In genomic region chr22:29072193-29072978, GRCh38 we compare ENCODE assay signal across 8 cellular contexts. TPM values are rescaled to one million over a fixed set of nuclear protein-coding genes. Genes with fewer than 3 reads are reported as not detected.
DNase-seq lines count a peak whose midpoint lies in the region; ATAC-seq and TF ChIP-seq lines count a peak whose summit lies in the region.

No MANE protein-coding gene starts in this region.

- H3K9me3 ChIP-seq in breast epithelium = no peaks in the 10 kb centered on the region
- H3K9me3 ChIP-seq in skeletal muscle tissue (ENCODE audit: control insufficient read depth in 3 of 3, low read length in 3 of 3) = no peaks in the 10 kb centered on the region

- H3K36me3 ChIP-seq in breast epithelium (no peaks in the 10 kb centered on the region), skeletal muscle tissue (ENCODE audit: control insufficient read depth in 3 of 3, insufficient read depth in 3 of 3, low read length in 3 of 3) (no peaks in the 10 kb centered on the region)

- TF ChIP-seq POLR2A in breast epithelium (IDR thresholded peaks at IDR 0.05) = no peak

- H3K4me1 ChIP-seq in breast epithelium (peaks cover 6 to 7% of the 10 kb centered on the region in 2 donors), skeletal muscle tissue (ENCODE audit: control insufficient read depth in 3 of 3, insufficient read depth in 3 of 3, low read length in 3 of 3) (peaks cover 29 to 52% (median 40%) of the 10 kb centered on the region in 3 donors)

- H3K4me3 ChIP-seq in WI38 (ENCODE audit: low read depth, low read length) = peak overlapping the region; percentile 50
- H3K4me3 ChIP-seq in breast epithelium = peak overlapping the region; percentile 86 to 98 (median 88)
- H3K4me3 ChIP-seq in skeletal muscle tissue (ENCODE audit: low read length in 3 of 3) = peak overlapping the region; percentile 61 to 71 (median 71)

- in situ Hi-C loops in GM13977 (cut with MboI; ENCODE audit: low pct_unique_long_range_greater_than_20kb, low sequenced_read_pairs, unreplicated experiment) = no loop called here

- DNase-seq in GM13977 (ENCODE audit: low spot score) (peak; percentile 97), NCI-H2107 (lab: John Stamatoyannopoulos, UW) (peak; percentile 73), breast epithelium (ENCODE audit: low spot score in 2 of 2) (peak; percentile 93 to 94), iPS-NIHi11 (ENCODE audit: low spot score) (peak; percentile 97)

- peak overlapping the region in 1 of 2 donors; percentile 84 for H3K27ac ChIP-seq in breast epithelium
- H3K27ac ChIP-seq in skeletal muscle tissue (ENCODE audit: low read depth, low read length) = no peak overlapping the region

- ATAC-seq in HG02885 (IDR thresholded peaks at IDR 0.05; ENCODE audit: poor library complexity, unreplicated experiment) (peak; percentile 86), GM21360 (IDR thresholded peaks at IDR 0.05; ENCODE audit: unreplicated experiment) (no peak)

- intact Hi-C loops in breast epithelium (cut with DNase I; ENCODE audit: low total_unique reads) = no loop called here

- H3K9ac ChIP-seq in skeletal muscle tissue (ENCODE audit: low read depth in 1 of 3, low read length in 3 of 3) = peak overlapping the region in 2 of 3 donors; percentile 53 to 57

- no peak for TF ChIP-seq CTCF in GM13977 (IDR thresholded peaks at IDR 0.05; ENCODE audit: extremely low read depth, insufficient read depth, missing control alignments)
- no peak for TF ChIP-seq CTCF in WI38 (IDR thresholded peaks at IDR 0.05; ENCODE audit: low read depth, low read length)
- TF ChIP-seq CTCF in breast epithelium (IDR thresholded peaks at IDR 0.05) = no peak

- no peaks in the 10 kb centered on the region for H3K27me3 ChIP-seq in breast epithelium
- no peaks in the 10 kb centered on the region for H3K27me3 ChIP-seq in skeletal muscle tissue (ENCODE audit: control insufficient read depth in 3 of 3, insufficient read depth in 3 of 3, low read length in 3 of 3)

RNA-seq across cellular contexts. Expression of gene KREMEN1, which starts 0.4 kb away (rescaled TPM):
- total RNA-seq in breast epithelium = 10 to 100 TPM in 2 of 3 donors, 1 to 10 TPM in 1; 9.5 to 13.6 (median 13.5) TPM
- total RNA-seq in skeletal muscle tissue = 43.8 TPM

RNA-seq across cellular contexts. Expression of gene C22orf31, which starts 10.8 kb away (rescaled TPM):
- total RNA-seq in breast epithelium (under 1 TPM in 1 of 3 donors, not detected in 2; 0.73 TPM), skeletal muscle tissue (1.6 TPM)
